22 cellular contexts compared by ENCODE assay signal in the genomic region with DNA sequence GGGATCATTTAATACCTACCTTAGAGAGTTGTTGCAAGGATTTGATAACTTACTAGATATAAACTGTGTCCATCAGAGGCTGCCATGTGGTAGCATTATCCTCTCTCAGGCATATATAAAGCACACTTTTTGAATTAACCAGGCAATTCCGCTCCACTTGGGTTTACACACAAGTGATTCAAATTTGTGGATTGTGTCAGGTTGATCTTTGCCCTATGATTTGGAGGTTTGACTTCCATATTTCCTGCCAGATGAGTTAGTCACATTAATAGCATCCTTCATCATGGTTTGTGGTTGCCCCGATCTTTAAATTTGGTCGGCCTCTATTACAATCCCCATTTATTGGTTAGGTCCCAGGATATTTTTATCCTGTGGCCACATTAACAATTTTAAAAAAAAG. TPM values are rescaled to one million over a fixed set of nuclear protein-coding genes. Genes with fewer than 3 reads are reported as not detected.
DNase-seq lines count a peak whose midpoint lies in the region; FAIRE-seq and TF ChIP-seq lines count a peak whose summit lies in the region.
"Had no signal": no experiment of that assay in that cellular context is flagged by ENCODE, and none has a peak within 500 bp of the region (broad histone marks: within the 10 kb centered on the region; RNA-seq: fewer than 3 reads in every experiment).

No MANE protein-coding gene starts in this region.

- H3K27ac Mint-ChIP-seq in activated naive CD8-positive, alpha-beta T cell treated with anti-CD3 and anti-CD28 coated beads for 36 hours: no peak overlapping the region
- H3K27ac Mint-ChIP-seq in Calu3 (ENCODE audit: unreplicated experiment): no peak overlapping the region
- H3K27ac Mint-ChIP-seq: activated CD4-positive, alpha-beta memory T cell treated with anti-CD3 and anti-CD28 coated beads for 36 hours; GM23338 had no signal

- no peaks in the 10 kb centered on the region for H3K36me3 Mint-ChIP-seq in activated naive CD8-positive, alpha-beta T cell treated with anti-CD3 and anti-CD28 coated beads for 36 hours
- no peaks in the 10 kb centered on the region for H3K36me3 Mint-ChIP-seq in Calu3 (ENCODE audit: insufficient read depth, unreplicated experiment)
- H3K36me3 Mint-ChIP-seq: activated CD4-positive, alpha-beta memory T cell treated with anti-CD3 and anti-CD28 coated beads for 36 hours had no signal

- peaks cover 32% of the 10 kb centered on the region for H3K27me3 Mint-ChIP-seq in activated naive CD8-positive, alpha-beta T cell treated with anti-CD3 and anti-CD28 coated beads for 36 hours
- no peaks in the 10 kb centered on the region for H3K27me3 Mint-ChIP-seq in Calu3 (ENCODE audit: unreplicated experiment)

- H3K36me3 ChIP-seq in ACC112 (ENCODE audit: insufficient read depth, low read length) (no peaks in the 10 kb centered on the region), BE2C (no peaks in the 10 kb centered on the region)
- H3K36me3 ChIP-seq: ascending aorta, thyroid gland had no signal

- no TSS peak for BruUV-seq in Calu3 (replicated peaks; lab: Mats Ljungman, UMichigan)

- TF ChIP-seq CTCF in VCaP (conservative IDR thresholded peaks at IDR 0.05) (no peak), fibroblast of villous mesenchyme (IDR thresholded peaks at IDR 0.05; ENCODE audit: insufficient read depth, low read depth, low read length) (no peak), BE2C (IDR thresholded peaks at IDR 0.05; ENCODE audit: low read depth, low read length) (no peak), Calu3 (IDR thresholded peaks at IDR 0.05; ENCODE audit: unreplicated experiment) (no peak)

- H3K4me3 ChIP-seq in ACC112 (ENCODE audit: low read depth, low read length) (no peak overlapping the region), fibroblast of villous mesenchyme (ENCODE audit: low read depth, low read length) (no peak overlapping the region), BE2C (ENCODE audit: low read depth, low read length) (no peak overlapping the region)
- H3K4me3 ChIP-seq: ascending aorta, dorsolateral prefrontal cortex, GM23338, lung, thyroid gland had no signal

- H3K4me1 ChIP-seq in ACC112 (ENCODE audit: control insufficient read depth, insufficient read depth, low read length, unreplicated experiment) (peaks cover 10% of the 10 kb centered on the region), BE2C (no peaks in the 10 kb centered on the region)
- H3K4me1 ChIP-seq: foreskin keratinocyte had no signal

- H3K4me1 Mint-ChIP-seq in activated naive CD8-positive, alpha-beta T cell treated with anti-CD3 and anti-CD28 coated beads for 36 hours: no peaks in the 10 kb centered on the region
- H3K4me1 Mint-ChIP-seq in Calu3 (ENCODE audit: low read depth, unreplicated experiment): no peaks in the 10 kb centered on the region
- H3K4me1 Mint-ChIP-seq: GM23338 had no signal

- no peaks in the 10 kb centered on the region for H3K79me2 ChIP-seq in ACC112 (ENCODE audit: control insufficient read depth, insufficient read depth, low read length, unreplicated experiment)

- FAIRE-seq in HTR-8/SVneo (lab: Jason Lieb, UNC): no peak
- FAIRE-seq: TTC549 had no signal

- peaks cover 1% of the 10 kb centered on the region for H3K9me3 Mint-ChIP-seq in activated naive CD8-positive, alpha-beta T cell treated with anti-CD3 and anti-CD28 coated beads for 36 hours
- no peaks in the 10 kb centered on the region for H3K9me3 Mint-ChIP-seq in Calu3 (ENCODE audit: low read depth, unreplicated experiment)
- H3K9me3 Mint-ChIP-seq: activated CD4-positive, alpha-beta memory T cell treated with anti-CD3 and anti-CD28 coated beads for 36 hours; GM23338 had no signal

- H2AFZ ChIP-seq in ACC112 (ENCODE audit: low read length, unreplicated experiment): peak overlapping the region; percentile 22

- H3K27ac ChIP-seq in ACC112 (ENCODE audit: low read depth, low read length) (peak overlapping the region; percentile 32), VCaP (peak overlapping the region; percentile 65)
- H3K27ac ChIP-seq: ascending aorta, dorsolateral prefrontal cortex, foreskin keratinocyte, thyroid gland had no signal

- intact Hi-C loops in Calu3 (cut with micrococcal nuclease; ENCODE audit: unreplicated experiment): no loop called here

- H3K9me3 ChIP-seq in BE2C: no peaks in the 10 kb centered on the region
- H3K9me3 ChIP-seq: ascending aorta, thyroid gland had no signal

- DNase-seq in HCEC 1CT: peak; percentile 96
- DNase-seq in fibroblast of villous mesenchyme (ENCODE audit: low read depth): peak; percentile 44
- no peak for DNase-seq in BE2C
- no peak for DNase-seq in activated naive CD8-positive, alpha-beta T cell treated with anti-CD3 and anti-CD28 coated beads for 36 hours
- DNase-seq in HTR-8/SVneo (ENCODE audit: insufficient read length, low spot score): no peak
- no peak for DNase-seq in Calu3
- DNase-seq: activated CD4-positive, alpha-beta memory T cell treated with anti-CD3 and anti-CD28 coated beads for 36 hours; dorsolateral prefrontal cortex; NCI-H1092 treated with DMSO at 0.1 percent for 48 hours; nephron progenitor cell; NK-92 treated with Interleukin-12 subunit alpha and Interleukin-12 subunit beta, amount 100 ng/mL, for 24 hours; stimulated activated CD8-positive, alpha-beta memory T cell treated with anti-CD3 and anti-CD28 coated beads, Interleukin-4, amount 100 ng/mL, for 48 hours; thyroid gland had no signal

- H3K27me3 ChIP-seq in ACC112 (ENCODE audit: insufficient read depth, low read length): no peaks in the 10 kb centered on the region
- no peaks in the 10 kb centered on the region for H3K27me3 ChIP-seq in BE2C
- H3K27me3 ChIP-seq: ascending aorta, foreskin keratinocyte, thyroid gland had no signal

- CTCF ChIA-PET in Calu3 (lab: Charles Lee): no interaction called here

- H3K4me3 Mint-ChIP-seq in activated naive CD8-positive, alpha-beta T cell treated with anti-CD3 and anti-CD28 coated beads for 36 hours: no peak overlapping the region
- no peak overlapping the region for H3K4me3 Mint-ChIP-seq in Calu3 (ENCODE audit: low read depth, unreplicated experiment)
- H3K4me3 Mint-ChIP-seq: activated CD4-positive, alpha-beta memory T cell treated with anti-CD3 and anti-CD28 coated beads for 36 hours; GM23338; nephron progenitor cell had no signal

RNA-seq across cellular contexts. Expression of a gene that starts 44.8 kb away (rescaled TPM):
- not detected in 2 replicates for total RNA-seq in fibroblast of villous mesenchyme
- polyA plus RNA-seq in BE2C (2012; ENCODE audit: insufficient read depth, insufficient read length, low read depth): not detected
- total RNA-seq in activated naive CD8-positive, alpha-beta T cell treated with anti-CD3 and anti-CD28 coated beads for 36 hours: not detected
- not detected in 2 replicates for total RNA-seq in Calu3 (2022)
- total RNA-seq: A673; activated CD4-positive, alpha-beta memory T cell treated with anti-CD3 and anti-CD28 coated beads for 36 hours; ascending aorta; dorsolateral prefrontal cortex; foreskin keratinocyte; lung; SK-MEL-5 had no signal
- polyA plus RNA-seq: foreskin keratinocyte, lung had no signal

RNA-seq across cellular contexts. Expression of a gene that starts 52.2 kb away (rescaled TPM):
- total RNA-seq in fibroblast of villous mesenchyme: 6.0 and 8.4 TPM in 2 replicates
- polyA plus RNA-seq in BE2C (2012; ENCODE audit: insufficient read depth, insufficient read length, low read depth): 0.09 TPM
- under 1 TPM; 0.19 to 0.22 TPM for total RNA-seq in activated naive CD8-positive, alpha-beta T cell treated with anti-CD3 and anti-CD28 coated beads for 36 hours
- total RNA-seq in Calu3 (2022): 7.6 and 7.7 TPM in 2 replicates

RNA-seq across cellular contexts. Expression of a gene that starts 54.4 kb away (rescaled TPM):
- not detected in 2 replicates for total RNA-seq in fibroblast of villous mesenchyme
- not detected for polyA plus RNA-seq in BE2C (2012; ENCODE audit: insufficient read depth, insufficient read length, low read depth)
- total RNA-seq in activated naive CD8-positive, alpha-beta T cell treated with anti-CD3 and anti-CD28 coated beads for 36 hours: not detected
- total RNA-seq in Calu3 (2022): not detected in 2 replicates
- total RNA-seq: A673; activated CD4-positive, alpha-beta memory T cell treated with anti-CD3 and anti-CD28 coated beads for 36 hours; ascending aorta; foreskin keratinocyte; GM23338; lung; thyroid gland had no signal
- polyA plus RNA-seq: GM23338, lung had no signal

Comparison
In these comparisons a context has a peak if more than half of its experiments do, and no peak if none do; other contexts are left out.
1. DNase-seq: peak in HCEC 1CT (single experiment) and fibroblast of villous mesenchyme (single experiment); none in BE2C (single experiment), activated naive CD8-positive, alpha-beta T cell treated with anti-CD3 and anti-CD28 coated beads for 36 hours (single experiment), HTR-8/SVneo (single experiment) and Calu3 (single experiment).